9 cellular contexts compared by ENCODE assay signal in genomic region chr10:1712944-1713671, GRCh38. TPM values are rescaled to one million over a fixed set of nuclear protein-coding genes. Genes with fewer than 3 reads are reported as not detected.
"Had no signal": no experiment of that assay in that cellular context is flagged by ENCODE, and none has a peak within 500 bp of the region (broad histone marks: within the 10 kb centered on the region; RNA-seq: fewer than 3 reads in every experiment).

No MANE protein-coding gene starts in this region.

- ATAC-seq: HepG2, K562 had no signal

- H3K36me3 Mint-ChIP-seq: IgD-negative memory B cell had no signal

- H3K4me3 ChIP-seq: K562 had no signal

- DNase-seq: IMR-90, KBM-7, KG1 had no signal

- H3K27ac ChIP-seq: HL-60 had no signal

- H3K4me3 Mint-ChIP-seq: IgD-negative memory B cell had no signal

- H3K27ac Mint-ChIP-seq: IgD-negative memory B cell had no signal

RNA-seq across cellular contexts. Expression of gene ADARB2, which starts 24.2 kb away (rescaled TPM):
- total RNA-seq: HepG2, HT-29, HT1080, IMR-90, K562 had no signal
- polyA plus RNA-seq: HepG2, IgD-negative memory B cell, IMR-90, K562 had no signal
